Comparison of ENCODE assay signal across 23 cellular contexts in genomic region chr16:87332150-87332549, GRCh38. TPM values are rescaled to one million over a fixed set of nuclear protein-coding genes. Genes with fewer than 3 reads are reported as not detected.
A peak's percentile ranks its signal among the peaks of the same experiment; 100 is the strongest.
DNase-seq lines count a peak whose midpoint lies in the region; ATAC-seq and TF ChIP-seq lines count a peak whose summit lies in the region.
"Had no signal": no experiment of that assay in that cellular context is flagged by ENCODE, and none has a peak within 500 bp of the region (broad histone marks: within the 10 kb centered on the region; RNA-seq: fewer than 3 reads in every experiment).

No MANE protein-coding gene starts in this region.

- H3K27me3 ChIP-seq in brain microvascular endothelial cell (replicated peaks), result no peaks in the 10 kb centered on the region
- no peaks in the 10 kb centered on the region for H3K27me3 ChIP-seq in mesenchymal stem cell (ENCODE audit: control insufficient read depth in 1 of 2, insufficient read depth in 1 of 2, low read length in 2 of 2)
- H3K27me3 ChIP-seq in testis, result no peaks in the 10 kb centered on the region
- H3K27me3 ChIP-seq: esophagus squamous epithelium had no signal

- TF ChIP-seq CTCF in Calu3 (IDR thresholded peaks at IDR 0.05; ENCODE audit: unreplicated experiment), result no peak
- TF ChIP-seq CTCF in HFFc6 (IDR thresholded peaks at IDR 0.05), result no peak
- no peak for TF ChIP-seq CTCF in brain microvascular endothelial cell (IDR thresholded peaks at IDR 0.05; ENCODE audit: low read depth, low read length, missing control alignments)
- no peak for TF ChIP-seq CTCF in testis (IDR thresholded peaks at IDR 0.05)

- H3K4me3 Mint-ChIP-seq in Calu3 (ENCODE audit: low read depth, unreplicated experiment) (no peak overlapping the region), HFFc6 (no peak overlapping the region)
- H3K4me3 Mint-ChIP-seq: activated CD4-positive, alpha-beta T cell treated with anti-CD3 and anti-CD28 coated beads, Interleukin-2, amount 10 ng/mL, durations not matched to agents 24 days and 14 days; B cell; effector memory CD8-positive, alpha-beta T cell; IgD-negative memory B cell; memory B cell; natural killer cell; T-cell had no signal

- 83% methylated on average over 9 of the region's 10 CpGs for whole genome bisulfite sequencing in mesenchymal stem cell
- 79 to 82% methylated on average over 9 to 10 of the region's 10 CpGs for WGBS in testis, 2 donors

- H3K18ac ChIP-seq in mesenchymal stem cell (ENCODE audit: low read depth in 1 of 2, low read length in 2 of 2), result no peak overlapping the region

- no peak overlapping the region for H3K14ac ChIP-seq in mesenchymal stem cell (ENCODE audit: low read length in 2 of 2)

- no peak overlapping the region for H3K4me2 ChIP-seq in mesenchymal stem cell (ENCODE audit: low read length, poor library complexity, severe bottlenecking)

- no peak overlapping the region for H2BK120ac ChIP-seq in mesenchymal stem cell (ENCODE audit: low read depth, low read length)

- H3K23ac ChIP-seq in mesenchymal stem cell (ENCODE audit: low read length in 2 of 2), result no peak overlapping the region

- H2BK5ac ChIP-seq in mesenchymal stem cell (ENCODE audit: low read depth, low read length, poor library complexity, severe bottlenecking), result no peak overlapping the region

- H3K36me3 ChIP-seq in brain microvascular endothelial cell (replicated peaks), result peaks cover 49% of the 10 kb centered on the region
- peaks cover 87 to 91% of the 10 kb centered on the region in 2 experiments for H3K36me3 ChIP-seq in mesenchymal stem cell (ENCODE audit: control insufficient read depth in 1 of 2, insufficient read depth in 2 of 2, low read depth in 1 of 2, low read length in 2 of 2)
- H3K36me3 ChIP-seq in testis (ENCODE audit: low read depth, missing control alignments), result no peaks in the 10 kb centered on the region

- H3K9me3 Mint-ChIP-seq in Calu3 (ENCODE audit: low read depth, unreplicated experiment), result no peaks in the 10 kb centered on the region
- H3K9me3 Mint-ChIP-seq in HFFc6, result no peaks in the 10 kb centered on the region
- H3K9me3 Mint-ChIP-seq: activated CD4-positive, alpha-beta T cell treated with anti-CD3 and anti-CD28 coated beads, Interleukin-2, amount 10 ng/mL, durations not matched to agents 24 days and 14 days; effector memory CD8-positive, alpha-beta T cell; IgD-negative memory B cell; memory B cell; natural killer cell; T-cell had no signal

- peaks cover 38% of the 10 kb centered on the region for H3K36me3 Mint-ChIP-seq in Calu3 (ENCODE audit: insufficient read depth, unreplicated experiment)
- H3K36me3 Mint-ChIP-seq in HFFc6 (ENCODE audit: low read depth), result peaks cover 6% of the 10 kb centered on the region; the same call in 1 of the 2 replicates
- H3K36me3 Mint-ChIP-seq: IgD-negative memory B cell, natural killer cell had no signal

- peaks cover 4% of the 10 kb centered on the region for H3K4me1 ChIP-seq in mesenchymal stem cell (ENCODE audit: control insufficient read depth, insufficient read depth, low read depth, low read length)
- H3K4me1 ChIP-seq in testis, result peaks cover 4% of the 10 kb centered on the region

- no peak overlapping the region for H2BK12ac ChIP-seq in mesenchymal stem cell (ENCODE audit: low read length in 2 of 2)

- ATAC-seq in GM19328 (IDR thresholded peaks at IDR 0.05; ENCODE audit: unreplicated experiment), result no peak
- ATAC-seq: effector memory CD8-positive, alpha-beta T cell; natural killer cell; T-cell had no signal

- no peak overlapping the region for H2AFZ ChIP-seq in mesenchymal stem cell (ENCODE audit: low read depth, low read length)

- no peak overlapping the region for H4K8ac ChIP-seq in mesenchymal stem cell (ENCODE audit: low read length)

- no peaks in the 10 kb centered on the region for H3K4me1 Mint-ChIP-seq in Calu3 (ENCODE audit: low read depth, unreplicated experiment)
- H3K4me1 Mint-ChIP-seq in HFFc6 (ENCODE audit: low read depth), result peaks cover 8% of the 10 kb centered on the region

- peak; percentile 23 for DNase-seq in Calu3
- DNase-seq in HFFc6, result peak; percentile 21
- DNase-seq in brain microvascular endothelial cell, result peak; percentile 12
- peak; percentile 32 for DNase-seq in mesenchymal stem cell
- DNase-seq in NCI-H187 (lab: John Stamatoyannopoulos, UW), result no peak
- no peak for DNase-seq in testis
- DNase-seq in NCI-H345 (lab: John Stamatoyannopoulos, UW), result no peak
- DNase-seq: activated CD4-positive, alpha-beta T cell treated with anti-CD3 and anti-CD28 coated beads, Interleukin-2, amount 10 ng/mL, durations not matched to agents 24 days and 14 days; activated naive CD4-positive, alpha-beta T cell; effector memory CD8-positive, alpha-beta T cell; esophagus squamous epithelium; MV-4-11; natural killer cell; NCI-H1694 treated with DMSO at 0.1 percent for 48 hours; NCI-H446; NK-92 treated with Interleukin-12 subunit alpha and Interleukin-12 subunit beta, amount 100 ng/mL, for 24 hours; small intestine; stimulated activated CD4-positive, alpha-beta T cell treated with anti-CD3 and anti-CD28 coated beads, Interleukin-4, amount 100 ng/mL, for 1 hour; T-cell had no signal

- intact Hi-C loops in Calu3 (cut with micrococcal nuclease; ENCODE audit: unreplicated experiment), result no loop called here
- intact Hi-C loops in testis (cut with DNase I; ENCODE audit: low total_unique reads), result no loop called here

- peaks cover 53% of the 10 kb centered on the region for H3K79me1 ChIP-seq in mesenchymal stem cell (replicated peaks; ENCODE audit: low read length, poor library complexity, severe bottlenecking)

- H3K27ac ChIP-seq in brain microvascular endothelial cell, result no peak overlapping the region
- no peak overlapping the region for H3K27ac ChIP-seq in mesenchymal stem cell (ENCODE audit: low read length, poor library complexity, severe bottlenecking)
- no peak overlapping the region for H3K27ac ChIP-seq in testis

- H3K27ac Mint-ChIP-seq in Calu3 (ENCODE audit: unreplicated experiment) (no peak overlapping the region), HFFc6 (no peak overlapping the region)
- H3K27ac Mint-ChIP-seq: activated CD4-positive, alpha-beta T cell treated with anti-CD3 and anti-CD28 coated beads, Interleukin-2, amount 10 ng/mL, durations not matched to agents 24 days and 14 days; B cell; IgD-negative memory B cell; memory B cell; natural killer cell; T-cell had no signal

- in situ Hi-C loops in brain microvascular endothelial cell (cut with HindIII; ENCODE audit: low pct_ligation_motif_present, low sequenced_read_pairs), result no loop called here

- H3K4me3 ChIP-seq in brain microvascular endothelial cell (ENCODE audit: low read depth, low read length) (no peak overlapping the region), mesenchymal stem cell (ENCODE audit: insufficient read depth in 1 of 2, low read depth in 1 of 2, low read length in 2 of 2) (no peak overlapping the region), testis (no peak overlapping the region)
- H3K4me3 ChIP-seq: esophagus squamous epithelium had no signal

- H2AK5ac ChIP-seq in mesenchymal stem cell (ENCODE audit: low read length, severe bottlenecking), result no peak overlapping the region

- H3K27me3 Mint-ChIP-seq in Calu3 (ENCODE audit: unreplicated experiment), result no peaks in the 10 kb centered on the region
- no peaks in the 10 kb centered on the region; the same call in 1 of the 2 replicates for H3K27me3 Mint-ChIP-seq in HFFc6 (ENCODE audit: insufficient read depth)
- H3K27me3 Mint-ChIP-seq: activated CD4-positive, alpha-beta T cell treated with anti-CD3 and anti-CD28 coated beads, Interleukin-2, amount 10 ng/mL, durations not matched to agents 24 days and 14 days; B cell; effector memory CD8-positive, alpha-beta T cell; IgD-negative memory B cell; memory B cell; T-cell had no signal

- TF ChIP-seq POLR2A in testis (IDR thresholded peaks at IDR 0.05), result no peak

- H3K4ac ChIP-seq in mesenchymal stem cell (ENCODE audit: low read depth in 1 of 2, low read length in 2 of 2), result peak overlapping the region in 1 of 2 experiments; percentile 21

- H3K9me3 ChIP-seq in mesenchymal stem cell (ENCODE audit: control insufficient read depth, low read length), result no peaks in the 10 kb centered on the region
- no peaks in the 10 kb centered on the region for H3K9me3 ChIP-seq in testis
- H3K9me3 ChIP-seq: esophagus squamous epithelium had no signal

- H4K91ac ChIP-seq in mesenchymal stem cell (ENCODE audit: low read length), result no peak overlapping the region

- H2BK15ac ChIP-seq in mesenchymal stem cell (ENCODE audit: low read depth, poor library complexity, severe bottlenecking), result no peak overlapping the region

- no peak overlapping the region for H3K9ac ChIP-seq in mesenchymal stem cell (ENCODE audit: low read length)

- no TSS peak for BruUV-seq in Calu3 (replicated peaks; lab: Mats Ljungman, UMichigan)

- CTCF ChIA-PET in Calu3 (lab: Charles Lee), result interaction anchor here (0.6 kb wide), 1 partner anchor 1605 kb away, joined by 7 read pairs; no protein-coding TSS in a partner anchor

RNA-seq across cellular contexts. Expression of gene C16orf95, which starts 15.0 kb away (rescaled TPM):
- total RNA-seq in Calu3 (2022) (3.8 and 3.9 TPM in 2 replicates), testis (10 to 100 TPM; 53.1 to 71.9 TPM)
- total RNA-seq in HFFc6 (2021; fragmentation: NEBNext Ultra II Directional; extraction: Animal tissue kit (Norgen Biotek cat#: 25700)), result 10 to 100 TPM in 5 of 6 experiments, 1 to 10 TPM in 1; 8.5 to 15.0 (median 11.7) TPM
- polyA plus RNA-seq in mesenchymal stem cell (2013, experiment 1 of 2), result 3.7 TPM
- polyA plus RNA-seq in mesenchymal stem cell (2013, experiment 2 of 2), result 3.9 TPM
- polyA plus RNA-seq in testis (ENCODE audit: insufficient read depth, low read depth, low replicate concordance), result 203 TPM

RNA-seq across cellular contexts. Expression of gene FBXO31, which starts 51.4 kb away (rescaled TPM):
- total RNA-seq in Calu3 (2022) (40.4 and 43.7 TPM in 2 replicates), testis (100 to 1,000 TPM; 115 to 215 TPM)
- 10 to 100 TPM; 23.0 to 30.0 (median 25.1) TPM for total RNA-seq in HFFc6 (2021; fragmentation: NEBNext Ultra II Directional; extraction: Animal tissue kit (Norgen Biotek cat#: 25700))
- 14.6 TPM for polyA plus RNA-seq in mesenchymal stem cell (2013, experiment 1 of 2)
- polyA plus RNA-seq in mesenchymal stem cell (2013, experiment 2 of 2), result 15.2 TPM
- 73.9 TPM for polyA plus RNA-seq in testis (ENCODE audit: insufficient read depth, low read depth, low replicate concordance)

RNA-seq across cellular contexts. Expression of gene MAP1LC3B, which starts 60.0 kb away (rescaled TPM):
- 70.3 and 71.5 TPM in 2 replicates for total RNA-seq in Calu3 (2022)
- total RNA-seq in HFFc6 (2021; fragmentation: NEBNext Ultra II Directional; extraction: Animal tissue kit (Norgen Biotek cat#: 25700)), result 100 to 1,000 TPM in 2 of 6 experiments, 10 to 100 TPM in 4; 81.3 to 112 (median 85.4) TPM
- polyA plus RNA-seq in mesenchymal stem cell (2013, experiment 1 of 2), result 102 TPM
- polyA plus RNA-seq in mesenchymal stem cell (2013, experiment 2 of 2), result 105 TPM
- 10 to 100 TPM; 69.1 to 73.1 TPM for total RNA-seq in testis
- polyA plus RNA-seq in testis (ENCODE audit: insufficient read depth, low read depth, low replicate concordance), result 114 TPM

Comparison
In these comparisons a context has a peak if more than half of its experiments do, and no peak if none do; other contexts are left out.
1. DNase-seq: peak in Calu3 (single experiment), HFFc6 (single experiment), brain microvascular endothelial cell (single experiment) and mesenchymal stem cell (single experiment); none in NCI-H187 (0 of 2), testis (single experiment) and NCI-H345 (single experiment).